ENCODE assay signal across 3 cellular contexts in the genomic region with DNA sequence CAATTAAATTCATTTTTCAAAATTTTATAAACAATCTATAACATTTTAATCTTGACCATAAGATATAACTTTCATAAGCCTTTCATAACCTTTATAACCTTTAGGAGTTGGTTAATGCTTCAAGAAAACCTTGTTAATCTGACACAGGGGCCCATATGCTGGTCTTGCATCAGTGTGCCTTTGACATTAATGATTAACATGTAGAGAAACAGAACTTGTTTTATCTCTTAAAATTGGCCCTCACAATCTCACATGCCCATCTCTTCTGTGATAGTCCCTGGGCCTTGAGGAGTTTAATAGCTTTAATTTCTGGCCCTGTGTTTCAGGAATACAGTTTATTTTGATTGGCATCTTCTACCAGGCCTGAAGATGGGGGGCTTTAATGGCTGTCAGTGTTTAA. TPM values are rescaled to one million over a fixed set of nuclear protein-coding genes. Genes with fewer than 3 reads are reported as not detected.
"Had no signal": no experiment of that assay in that cellular context is flagged by ENCODE, and none has a peak within 500 bp of the region (broad histone marks: within the 10 kb centered on the region; RNA-seq: fewer than 3 reads in every experiment).

No MANE protein-coding gene starts in this region.

RNA-seq across cellular contexts. Expression of a gene that starts 7.7 kb away (rescaled TPM):
- total RNA-seq: GM23248, HFFc6, IMR-90 had no signal
- polyA plus RNA-seq: GM23248, IMR-90 had no signal
